Comparison of ENCODE assay signal across 14 cellular contexts in genomic region chr17:57994436-57994835, GRCh38. TPM values are rescaled to one million over a fixed set of nuclear protein-coding genes. Genes with fewer than 3 reads are reported as not detected.
A peak's percentile ranks its signal among the peaks of the same experiment; 100 is the strongest.
DNase-seq lines count a peak whose midpoint lies in the region; ATAC-seq and TF ChIP-seq lines count a peak whose summit lies in the region.
"Had no signal": no experiment of that assay in that cellular context is flagged by ENCODE, and none has a peak within 500 bp of the region (broad histone marks: within the 10 kb centered on the region; RNA-seq: fewer than 3 reads in every experiment).

No MANE protein-coding gene starts in this region.

- H3K79me1 ChIP-seq in mesenchymal stem cell (replicated peaks; ENCODE audit: low read length, poor library complexity, severe bottlenecking) = peaks cover 6% of the 10 kb centered on the region

- H3K36me3 ChIP-seq in mesenchymal stem cell (ENCODE audit: control insufficient read depth in 1 of 2, insufficient read depth in 2 of 2, low read depth in 1 of 2, low read length in 2 of 2) (peaks cover 4 to 32% of the 10 kb centered on the region in 2 experiments), uterus (no peaks in the 10 kb centered on the region)

- no peak overlapping the region for H3K14ac ChIP-seq in mesenchymal stem cell (ENCODE audit: low read length in 2 of 2)

- no peak overlapping the region for H4K91ac ChIP-seq in mesenchymal stem cell (ENCODE audit: low read length)

- H3K27me3 ChIP-seq in mesenchymal stem cell (ENCODE audit: control insufficient read depth in 1 of 2, insufficient read depth in 1 of 2, low read length in 2 of 2) (no peaks in the 10 kb centered on the region), uterus (no peaks in the 10 kb centered on the region)
- H3K27me3 ChIP-seq: cardiac muscle cell, upper lobe of left lung had no signal

- H3K4me3 ChIP-seq in mesenchymal stem cell (ENCODE audit: insufficient read depth in 1 of 2, low read depth in 1 of 2, low read length in 2 of 2) (no peak overlapping the region), uterus (no peak overlapping the region)
- H3K4me3 ChIP-seq: cardiac muscle cell, upper lobe of left lung had no signal

- no peak overlapping the region for H3K4ac ChIP-seq in mesenchymal stem cell (ENCODE audit: low read depth in 1 of 2, low read length in 2 of 2)

- 76% methylated on average over 2 of the region's 2 CpGs for WGBS in mesenchymal stem cell

- H3K27me3 Mint-ChIP-seq in stimulated activated naive CD8-positive, alpha-beta T cell treated with anti-CD3 and anti-CD28 coated beads, Interleukin-15, Interleukin-2, amounts not matched to agents 100 ng/mL and 50 ng/mL, for 24 hours = no peaks in the 10 kb centered on the region
- no peaks in the 10 kb centered on the region for H3K27me3 Mint-ChIP-seq in activated naive CD8-positive, alpha-beta T cell treated with anti-CD3 and anti-CD28 coated beads for 36 hours

- peaks cover 2% of the 10 kb centered on the region for H3K4me1 ChIP-seq in mesenchymal stem cell (ENCODE audit: control insufficient read depth, insufficient read depth, low read depth, low read length)
- H3K4me1 ChIP-seq in uterus = peaks cover 0 to 8% of the 10 kb centered on the region in 2 donors

- H3K36me3 Mint-ChIP-seq in stimulated activated naive CD8-positive, alpha-beta T cell treated with anti-CD3 and anti-CD28 coated beads, Interleukin-15, Interleukin-2, amounts not matched to agents 100 ng/mL and 50 ng/mL, for 24 hours (ENCODE audit: low read depth) = peaks cover 45% of the 10 kb centered on the region
- peaks cover 24% of the 10 kb centered on the region for H3K36me3 Mint-ChIP-seq in activated naive CD8-positive, alpha-beta T cell treated with anti-CD3 and anti-CD28 coated beads for 36 hours

- no peak overlapping the region for H3K23ac ChIP-seq in mesenchymal stem cell (ENCODE audit: low read length in 2 of 2)

- no peak overlapping the region for H2BK15ac ChIP-seq in mesenchymal stem cell (ENCODE audit: low read depth, poor library complexity, severe bottlenecking)

- ATAC-seq in stimulated activated naive CD8-positive, alpha-beta T cell treated with anti-CD3 and anti-CD28 coated beads, Interleukin-15, Interleukin-2, amounts not matched to agents 100 U/mL and 50 U/mL, for 24 hours = no peak
- ATAC-seq in GM19455 (IDR thresholded peaks at IDR 0.05; ENCODE audit: unreplicated experiment) = no peak

- no peak overlapping the region for H4K8ac ChIP-seq in mesenchymal stem cell (ENCODE audit: low read length)

- peaks cover 75% of the 10 kb centered on the region for H3K4me1 Mint-ChIP-seq in stimulated activated naive CD8-positive, alpha-beta T cell treated with anti-CD3 and anti-CD28 coated beads, Interleukin-15, Interleukin-2, amounts not matched to agents 100 ng/mL and 50 ng/mL, for 24 hours (ENCODE audit: low read depth)
- H3K4me1 Mint-ChIP-seq in activated naive CD8-positive, alpha-beta T cell treated with anti-CD3 and anti-CD28 coated beads for 36 hours = peaks cover 72% of the 10 kb centered on the region

- H3K18ac ChIP-seq in mesenchymal stem cell (ENCODE audit: low read depth in 1 of 2, low read length in 2 of 2) = no peak overlapping the region

- H2AK5ac ChIP-seq in mesenchymal stem cell (ENCODE audit: low read length, severe bottlenecking) = no peak overlapping the region

- no peak overlapping the region for H2BK12ac ChIP-seq in mesenchymal stem cell (ENCODE audit: low read length in 2 of 2)

- H3K27ac Mint-ChIP-seq in stimulated activated naive CD8-positive, alpha-beta T cell treated with anti-CD3 and anti-CD28 coated beads, Interleukin-15, Interleukin-2, amounts not matched to agents 100 ng/mL and 50 ng/mL, for 24 hours = peak overlapping the region; percentile 69
- peak overlapping the region; percentile 50 for H3K27ac Mint-ChIP-seq in activated naive CD8-positive, alpha-beta T cell treated with anti-CD3 and anti-CD28 coated beads for 36 hours

- H3K4me3 Mint-ChIP-seq in stimulated activated naive CD8-positive, alpha-beta T cell treated with anti-CD3 and anti-CD28 coated beads, Interleukin-15, Interleukin-2, amounts not matched to agents 100 ng/mL and 50 ng/mL, for 24 hours = peak overlapping the region; percentile 26
- no peak overlapping the region for H3K4me3 Mint-ChIP-seq in activated naive CD8-positive, alpha-beta T cell treated with anti-CD3 and anti-CD28 coated beads for 36 hours

- no peak for TF ChIP-seq CTCF in uterus (IDR thresholded peaks at IDR 0.05)

- TF ChIP-seq POLR2A in uterus (IDR thresholded peaks at IDR 0.05) = no peak

- no peak overlapping the region for H3K4me2 ChIP-seq in mesenchymal stem cell (ENCODE audit: low read length, poor library complexity, severe bottlenecking)

- H3K27ac ChIP-seq in mesenchymal stem cell (ENCODE audit: low read length, poor library complexity, severe bottlenecking) = no peak overlapping the region
- H3K27ac ChIP-seq in uterus = peak overlapping the region; percentile 57 to 70

- intact Hi-C loops in uterus (cut with DNase I; ENCODE audit: low total_unique reads) = no loop called here

- no peaks in the 10 kb centered on the region for H3K9me3 Mint-ChIP-seq in stimulated activated naive CD8-positive, alpha-beta T cell treated with anti-CD3 and anti-CD28 coated beads, Interleukin-15, Interleukin-2, amounts not matched to agents 100 ng/mL and 50 ng/mL, for 24 hours
- H3K9me3 Mint-ChIP-seq in activated naive CD8-positive, alpha-beta T cell treated with anti-CD3 and anti-CD28 coated beads for 36 hours = no peaks in the 10 kb centered on the region

- no peak overlapping the region for H2AFZ ChIP-seq in mesenchymal stem cell (ENCODE audit: low read depth, low read length)
- H2AFZ ChIP-seq: parathyroid adenoma had no signal

- H3K9ac ChIP-seq in mesenchymal stem cell (ENCODE audit: low read length) = peak overlapping the region; percentile 77
- H3K9ac ChIP-seq: parathyroid adenoma had no signal

- H2BK120ac ChIP-seq in mesenchymal stem cell (ENCODE audit: low read depth, low read length) = no peak overlapping the region

- no peak for DNase-seq in stimulated activated naive CD8-positive, alpha-beta T cell treated with anti-CD3 and anti-CD28 coated beads, Interleukin-15, Interleukin-2, amounts not matched to agents 100 U/mL and 50 U/mL, for 24 hours
- no peak for DNase-seq in activated naive CD8-positive, alpha-beta T cell treated with anti-CD3 and anti-CD28 coated beads for 36 hours
- DNase-seq in mesenchymal stem cell (no peak), uterus (no peak), SW 1271 (lab: John Stamatoyannopoulos, UW) (no peak), mucosa of gallbladder (ENCODE audit: low spot score) (no peak)
- DNase-seq: activated CD8-positive, alpha-beta memory T cell treated with anti-CD3 and anti-CD28 coated beads, Interleukin-2, amount 50 U/mL, for 48 hours; COR-L47; NCI-H526 treated with DMSO at 0.1 percent for 48 hours; upper lobe of left lung had no signal

- H3K9me3 ChIP-seq in mesenchymal stem cell (ENCODE audit: control insufficient read depth, low read length) = no peaks in the 10 kb centered on the region
- H3K9me3 ChIP-seq in uterus = no peaks in the 10 kb centered on the region
- H3K9me3 ChIP-seq: upper lobe of left lung had no signal

- no peak overlapping the region for H2BK5ac ChIP-seq in mesenchymal stem cell (ENCODE audit: low read depth, low read length, poor library complexity, severe bottlenecking)

RNA-seq across cellular contexts. Expression of gene VEZF1, which starts 6.4 kb away (rescaled TPM):
- total RNA-seq in activated naive CD8-positive, alpha-beta T cell treated with anti-CD3 and anti-CD28 coated beads for 36 hours = 10 to 100 TPM; 22.8 to 23.0 TPM
- polyA plus RNA-seq in mesenchymal stem cell (2013, experiment 1 of 2) = 45.1 TPM
- polyA plus RNA-seq in mesenchymal stem cell (2013, experiment 2 of 2) = 43.6 TPM
- total RNA-seq in uterus (100 to 1,000 TPM in 2 of 4 donors, 10 to 100 TPM in 2; 58.8 to 133 (median 110) TPM), mucosa of gallbladder (64.9 TPM)

RNA-seq across cellular contexts. Expression of gene SRSF1, which starts 12.6 kb away (rescaled TPM):
- 100 to 1,000 TPM; 441 to 469 TPM for total RNA-seq in activated naive CD8-positive, alpha-beta T cell treated with anti-CD3 and anti-CD28 coated beads for 36 hours
- polyA plus RNA-seq in mesenchymal stem cell (2013, experiment 1 of 2) = 121 TPM
- polyA plus RNA-seq in mesenchymal stem cell (2013, experiment 2 of 2) = 123 TPM
- total RNA-seq in uterus (100 to 1,000 TPM; 116 to 429 (median 147) TPM), mucosa of gallbladder (187 TPM)

RNA-seq across cellular contexts. Expression of gene CUEDC1, which starts 39.2 kb away (rescaled TPM):
- total RNA-seq in activated naive CD8-positive, alpha-beta T cell treated with anti-CD3 and anti-CD28 coated beads for 36 hours = under 1 TPM; 0.14 to 0.18 TPM
- polyA plus RNA-seq in mesenchymal stem cell (2013, experiment 1 of 2) = 23.1 TPM
- 22.1 TPM for polyA plus RNA-seq in mesenchymal stem cell (2013, experiment 2 of 2)
- total RNA-seq in uterus (10 to 100 TPM in 3 of 4 donors, 1 to 10 TPM in 1; 7.9 to 63.6 (median 18.8) TPM), mucosa of gallbladder (36.9 TPM)

Comparison
In these comparisons a context has a peak if more than half of its experiments do, and no peak if none do; other contexts are left out.
1. RNA of gene CUEDC1, which starts 39.2 kb away (total RNA-seq): 36.9 TPM in mucosa of gallbladder (single experiment) and 7.9 to 63.6 TPM in uterus; 0.14 to 0.18 TPM in activated naive CD8-positive, alpha-beta T cell treated with anti-CD3 and anti-CD28 coated beads for 36 hours; every median in the first group is over 4 times any median in the second.